In the genomic region with DNA sequence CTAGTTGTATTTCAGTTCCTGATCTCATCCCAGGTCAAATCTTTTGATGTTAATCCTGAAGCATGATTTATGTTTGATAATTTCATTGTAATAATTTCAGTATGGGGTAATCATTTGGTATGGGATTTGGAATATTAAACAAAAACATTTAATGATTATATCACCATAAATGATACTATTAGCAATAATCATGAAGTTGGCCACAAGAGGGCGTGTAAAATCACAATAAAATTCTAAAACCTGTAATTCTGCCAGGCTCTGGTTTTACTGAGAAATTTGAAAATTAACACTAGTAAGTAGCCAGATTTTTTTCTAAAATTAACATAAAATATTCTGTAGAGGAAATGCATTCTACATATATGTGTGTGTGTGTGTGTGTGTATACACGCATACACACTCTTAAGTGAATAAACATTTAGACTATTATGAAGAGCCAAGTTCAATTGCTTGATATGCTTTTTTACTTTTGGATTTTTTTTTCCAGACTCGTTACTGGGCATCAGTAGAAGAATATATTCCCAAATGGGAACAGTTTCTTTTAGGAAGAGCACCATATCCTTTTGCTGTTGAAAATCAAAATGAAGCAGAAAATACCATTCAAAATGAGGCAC, we compare ENCODE assay signal across 8 cellular contexts. TPM values are rescaled to one million over a fixed set of nuclear protein-coding genes. Genes with fewer than 3 reads are reported as not detected.
DNase-seq lines count a peak whose midpoint lies in the region; ATAC-seq and TF ChIP-seq lines count a peak whose summit lies in the region.

No MANE protein-coding gene starts in this region.

- H3K4me3 ChIP-seq in body of pancreas = no peak overlapping the region

- no peaks in the 10 kb centered on the region for H3K36me3 ChIP-seq in body of pancreas (replicated peaks in 1 of 2; ENCODE audit: insufficient read depth in 1 of 2, low read depth in 2 of 2)

- H3K27ac Mint-ChIP-seq in CD4-positive, alpha-beta T cell = no peak overlapping the region

- H3K4me1 Mint-ChIP-seq in CD4-positive, alpha-beta T cell (ENCODE audit: low read depth) = no peaks in the 10 kb centered on the region

- H3K4me1 ChIP-seq in body of pancreas = no peaks in the 10 kb centered on the region

- no peaks in the 10 kb centered on the region for H3K9me3 Mint-ChIP-seq in CD4-positive, alpha-beta T cell

- WGBS in body of pancreas, 2 donors = 34 to 35% methylated on average over 3 of the region's 3 CpGs

- peak; percentile 51 for TF ChIP-seq CTCF in CD4-positive, alpha-beta T cell (IDR thresholded peaks at IDR 0.05)
- peak; percentile 7 to 51 (median 46) for TF ChIP-seq CTCF in body of pancreas (IDR thresholded peaks at IDR 0.05)

- intact Hi-C loops in CD4-positive, alpha-beta T cell (cut with DNase I, micrococcal nuclease) = loop anchor here (5.0 kb wide), 1 partner anchor 1484 kb away; a partner anchor contains a TSS
- intact Hi-C loops in body of pancreas (cut with DNase I) = no loop called here

- POLR2A ChIA-PET in CD4-positive, alpha-beta T cell (lab: Charles Lee) = no interaction called here

- no peak overlapping the region for H3K27ac ChIP-seq in CD4-positive, alpha-beta T cell (ENCODE audit: low read depth, low read length)
- H3K27ac ChIP-seq in body of pancreas = no peak overlapping the region

- no peak for ATAC-seq in CD4-positive, alpha-beta T cell (ENCODE audit: poor library complexity)
- ATAC-seq in body of pancreas (no peak), GM21390 (IDR thresholded peaks at IDR 0.05; ENCODE audit: unreplicated experiment) (no peak)

- CTCF ChIA-PET in CD4-positive, alpha-beta T cell (lab: Charles Lee) = interaction anchor here (0.8 kb wide), 1 partner anchor 10 kb away, joined by 4 read pairs; no protein-coding TSS in a partner anchor

- H3K9me3 ChIP-seq in CD4-positive, alpha-beta T cell (ENCODE audit: control insufficient read depth, low read length) = no peaks in the 10 kb centered on the region
- H3K9me3 ChIP-seq in body of pancreas = no peaks in the 10 kb centered on the region

- no peaks in the 10 kb centered on the region for H3K36me3 Mint-ChIP-seq in CD4-positive, alpha-beta T cell (ENCODE audit: low read depth)

- DNase-seq in CD4-positive, alpha-beta T cell = no peak
- DNase-seq in HS-5 (ENCODE audit: low read depth) (peak; percentile 13), body of pancreas (peak in 1 of 4 donors; percentile 6), midbrain (lab: John Stamatoyannopoulos, UW) (peak; percentile 46), cerebellar nuclear complex (lab: John Stamatoyannopoulos, UW) (no peak)
- no peak for DNase-seq in effector CD4-positive, alpha-beta T cell
- no peak for DNase-seq in activated CD4-positive, alpha-beta T cell treated with anti-CD3 and anti-CD28 coated beads, Interleukin-2, amount 50 U/mL, for 48 hours

- no peak overlapping the region for H3K4me3 Mint-ChIP-seq in CD4-positive, alpha-beta T cell

- no peaks in the 10 kb centered on the region for H3K27me3 Mint-ChIP-seq in CD4-positive, alpha-beta T cell

- no peaks in the 10 kb centered on the region for H3K27me3 ChIP-seq in CD4-positive, alpha-beta T cell (ENCODE audit: control insufficient read depth, insufficient read depth, low read length)
- H3K27me3 ChIP-seq in body of pancreas = no peaks in the 10 kb centered on the region

- TF ChIP-seq POLR2A in body of pancreas (IDR thresholded peaks at IDR 0.05) = no peak

RNA-seq across cellular contexts. Expression of a gene that starts 40.5 kb away (rescaled TPM):
- not detected for total RNA-seq in CD4-positive, alpha-beta T cell
- not detected for total RNA-seq in body of pancreas

Comparison
In these comparisons a context has a peak if more than half of its experiments do, and no peak if none do; other contexts are left out.
1. DNase-seq: peak in HS-5 (single experiment) and midbrain (single experiment); none in CD4-positive, alpha-beta T cell (0 of 10), effector CD4-positive, alpha-beta T cell (single experiment), cerebellar nuclear complex (0 of 2) and activated CD4-positive, alpha-beta T cell treated with anti-CD3 and anti-CD28 coated beads, Interleukin-2, amount 50 U/mL, for 48 hours (0 of 2).